Comparison of ENCODE assay signal across 2 cellular contexts in the genomic region with DNA sequence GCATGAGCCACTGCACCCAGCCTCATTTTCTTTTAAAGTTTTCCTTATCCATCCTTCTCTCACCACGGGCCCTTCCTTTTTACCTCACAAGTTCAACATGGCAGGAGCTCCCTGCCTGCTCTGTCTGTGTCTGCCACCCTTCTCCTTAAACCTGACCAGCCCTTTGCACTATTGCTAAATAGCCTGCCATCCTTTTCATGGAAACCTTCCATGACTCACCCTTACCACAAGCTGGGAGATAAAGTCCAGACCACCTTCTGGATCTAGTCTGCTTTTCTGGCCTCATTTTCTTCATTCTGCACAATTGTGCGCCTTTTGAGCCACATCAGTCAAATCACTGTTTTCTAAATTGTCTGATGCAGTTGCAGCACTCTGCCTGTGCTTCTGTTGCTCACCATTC.
TF ChIP-seq lines count a peak whose summit lies in the region.

No MANE protein-coding gene starts in this region.

TF ChIP-seq in HepG2, 621 proteins besides CTCF, POLR2A, EP300 and RAD21 (continued from another document and continues in another):
- peak; percentile 57; the same call in 1 of the 2 replicates for TF ChIP-seq BCL6 (CRISPR knock-in tag; IDR thresholded peaks at IDR 0.05)
- TF ChIP-seq, protein P1, sequence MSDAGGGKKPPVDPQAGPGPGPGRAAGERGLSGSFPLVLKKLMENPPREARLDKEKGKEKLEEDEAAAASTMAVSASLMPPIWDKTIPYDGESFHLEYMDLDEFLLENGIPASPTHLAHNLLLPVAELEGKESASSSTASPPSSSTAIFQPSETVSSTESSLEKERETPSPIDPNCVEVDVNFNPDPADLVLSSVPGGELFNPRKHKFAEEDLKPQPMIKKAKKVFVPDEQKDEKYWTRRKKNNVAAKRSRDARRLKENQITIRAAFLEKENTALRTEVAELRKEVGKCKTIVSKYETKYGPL (CRISPR knock-in tag; IDR thresholded peaks at IDR 0.05): no peak
- no peak for TF ChIP-seq ZEB1 (IDR thresholded peaks at IDR 0.05; ENCODE audit: insufficient replicate concordance, low read depth)
- TF ChIP-seq, protein P2, sequence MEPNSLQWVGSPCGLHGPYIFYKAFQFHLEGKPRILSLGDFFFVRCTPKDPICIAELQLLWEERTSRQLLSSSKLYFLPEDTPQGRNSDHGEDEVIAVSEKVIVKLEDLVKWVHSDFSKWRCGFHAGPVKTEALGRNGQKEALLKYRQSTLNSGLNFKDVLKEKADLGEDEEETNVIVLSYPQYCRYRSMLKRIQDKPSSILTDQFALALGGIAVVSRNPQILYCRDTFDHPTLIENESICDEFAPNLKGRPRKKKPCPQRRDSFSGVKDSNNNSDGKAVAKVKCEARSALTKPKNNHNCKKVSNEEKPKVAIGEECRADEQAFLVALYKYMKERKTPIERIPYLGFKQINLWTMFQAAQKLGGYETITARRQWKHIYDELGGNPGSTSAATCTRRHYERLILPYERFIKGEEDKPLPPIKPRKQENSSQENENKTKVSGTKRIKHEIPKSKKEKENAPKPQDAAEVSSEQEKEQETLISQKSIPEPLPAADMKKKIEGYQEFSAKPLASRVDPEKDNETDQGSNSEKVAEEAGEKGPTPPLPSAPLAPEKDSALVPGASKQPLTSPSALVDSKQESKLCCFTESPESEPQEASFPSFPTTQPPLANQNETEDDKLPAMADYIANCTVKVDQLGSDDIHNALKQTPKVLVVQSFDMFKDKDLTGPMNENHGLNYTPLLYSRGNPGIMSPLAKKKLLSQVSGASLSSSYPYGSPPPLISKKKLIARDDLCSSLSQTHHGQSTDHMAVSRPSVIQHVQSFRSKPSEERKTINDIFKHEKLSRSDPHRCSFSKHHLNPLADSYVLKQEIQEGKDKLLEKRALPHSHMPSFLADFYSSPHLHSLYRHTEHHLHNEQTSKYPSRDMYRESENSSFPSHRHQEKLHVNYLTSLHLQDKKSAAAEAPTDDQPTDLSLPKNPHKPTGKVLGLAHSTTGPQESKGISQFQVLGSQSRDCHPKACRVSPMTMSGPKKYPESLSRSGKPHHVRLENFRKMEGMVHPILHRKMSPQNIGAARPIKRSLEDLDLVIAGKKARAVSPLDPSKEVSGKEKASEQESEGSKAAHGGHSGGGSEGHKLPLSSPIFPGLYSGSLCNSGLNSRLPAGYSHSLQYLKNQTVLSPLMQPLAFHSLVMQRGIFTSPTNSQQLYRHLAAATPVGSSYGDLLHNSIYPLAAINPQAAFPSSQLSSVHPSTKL (CRISPR knock-in tag; IDR thresholded peaks at IDR 0.05): peak; percentile 67
- no peak for TF ChIP-seq KMT2B (CRISPR knock-in tag; IDR thresholded peaks at IDR 0.05)
- 0 out of 2 replicates have a peak, but pooled peaks have one; percentile 42 for TF ChIP-seq KAT8 (CRISPR knock-in tag; IDR thresholded peaks at IDR 0.05)
- no peak for TF ChIP-seq ESRRA (CRISPR knock-in tag; IDR thresholded peaks at IDR 0.05; ENCODE audit: low read depth)
- peak; percentile 30; the same call in 1 of the 2 replicates for TF ChIP-seq FOXA3 (CRISPR knock-in tag; IDR thresholded peaks at IDR 0.05)
- 0 out of 2 replicates have a peak, but pooled peaks have one; percentile 49 for TF ChIP-seq JUND (CRISPR knock-in tag; IDR thresholded peaks at IDR 0.05)
- peak; percentile 40; the same call in 1 of the 2 replicates for TF ChIP-seq SAP130 (CRISPR knock-in tag; IDR thresholded peaks at IDR 0.05; ENCODE audit: low read depth)
- TF ChIP-seq KLF16 (CRISPR knock-in tag; IDR thresholded peaks at IDR 0.05): 0 out of 4 replicates have a peak, but pooled peaks of 1 of the 2 experiments have one; percentile 29
- TF ChIP-seq, protein P3, sequence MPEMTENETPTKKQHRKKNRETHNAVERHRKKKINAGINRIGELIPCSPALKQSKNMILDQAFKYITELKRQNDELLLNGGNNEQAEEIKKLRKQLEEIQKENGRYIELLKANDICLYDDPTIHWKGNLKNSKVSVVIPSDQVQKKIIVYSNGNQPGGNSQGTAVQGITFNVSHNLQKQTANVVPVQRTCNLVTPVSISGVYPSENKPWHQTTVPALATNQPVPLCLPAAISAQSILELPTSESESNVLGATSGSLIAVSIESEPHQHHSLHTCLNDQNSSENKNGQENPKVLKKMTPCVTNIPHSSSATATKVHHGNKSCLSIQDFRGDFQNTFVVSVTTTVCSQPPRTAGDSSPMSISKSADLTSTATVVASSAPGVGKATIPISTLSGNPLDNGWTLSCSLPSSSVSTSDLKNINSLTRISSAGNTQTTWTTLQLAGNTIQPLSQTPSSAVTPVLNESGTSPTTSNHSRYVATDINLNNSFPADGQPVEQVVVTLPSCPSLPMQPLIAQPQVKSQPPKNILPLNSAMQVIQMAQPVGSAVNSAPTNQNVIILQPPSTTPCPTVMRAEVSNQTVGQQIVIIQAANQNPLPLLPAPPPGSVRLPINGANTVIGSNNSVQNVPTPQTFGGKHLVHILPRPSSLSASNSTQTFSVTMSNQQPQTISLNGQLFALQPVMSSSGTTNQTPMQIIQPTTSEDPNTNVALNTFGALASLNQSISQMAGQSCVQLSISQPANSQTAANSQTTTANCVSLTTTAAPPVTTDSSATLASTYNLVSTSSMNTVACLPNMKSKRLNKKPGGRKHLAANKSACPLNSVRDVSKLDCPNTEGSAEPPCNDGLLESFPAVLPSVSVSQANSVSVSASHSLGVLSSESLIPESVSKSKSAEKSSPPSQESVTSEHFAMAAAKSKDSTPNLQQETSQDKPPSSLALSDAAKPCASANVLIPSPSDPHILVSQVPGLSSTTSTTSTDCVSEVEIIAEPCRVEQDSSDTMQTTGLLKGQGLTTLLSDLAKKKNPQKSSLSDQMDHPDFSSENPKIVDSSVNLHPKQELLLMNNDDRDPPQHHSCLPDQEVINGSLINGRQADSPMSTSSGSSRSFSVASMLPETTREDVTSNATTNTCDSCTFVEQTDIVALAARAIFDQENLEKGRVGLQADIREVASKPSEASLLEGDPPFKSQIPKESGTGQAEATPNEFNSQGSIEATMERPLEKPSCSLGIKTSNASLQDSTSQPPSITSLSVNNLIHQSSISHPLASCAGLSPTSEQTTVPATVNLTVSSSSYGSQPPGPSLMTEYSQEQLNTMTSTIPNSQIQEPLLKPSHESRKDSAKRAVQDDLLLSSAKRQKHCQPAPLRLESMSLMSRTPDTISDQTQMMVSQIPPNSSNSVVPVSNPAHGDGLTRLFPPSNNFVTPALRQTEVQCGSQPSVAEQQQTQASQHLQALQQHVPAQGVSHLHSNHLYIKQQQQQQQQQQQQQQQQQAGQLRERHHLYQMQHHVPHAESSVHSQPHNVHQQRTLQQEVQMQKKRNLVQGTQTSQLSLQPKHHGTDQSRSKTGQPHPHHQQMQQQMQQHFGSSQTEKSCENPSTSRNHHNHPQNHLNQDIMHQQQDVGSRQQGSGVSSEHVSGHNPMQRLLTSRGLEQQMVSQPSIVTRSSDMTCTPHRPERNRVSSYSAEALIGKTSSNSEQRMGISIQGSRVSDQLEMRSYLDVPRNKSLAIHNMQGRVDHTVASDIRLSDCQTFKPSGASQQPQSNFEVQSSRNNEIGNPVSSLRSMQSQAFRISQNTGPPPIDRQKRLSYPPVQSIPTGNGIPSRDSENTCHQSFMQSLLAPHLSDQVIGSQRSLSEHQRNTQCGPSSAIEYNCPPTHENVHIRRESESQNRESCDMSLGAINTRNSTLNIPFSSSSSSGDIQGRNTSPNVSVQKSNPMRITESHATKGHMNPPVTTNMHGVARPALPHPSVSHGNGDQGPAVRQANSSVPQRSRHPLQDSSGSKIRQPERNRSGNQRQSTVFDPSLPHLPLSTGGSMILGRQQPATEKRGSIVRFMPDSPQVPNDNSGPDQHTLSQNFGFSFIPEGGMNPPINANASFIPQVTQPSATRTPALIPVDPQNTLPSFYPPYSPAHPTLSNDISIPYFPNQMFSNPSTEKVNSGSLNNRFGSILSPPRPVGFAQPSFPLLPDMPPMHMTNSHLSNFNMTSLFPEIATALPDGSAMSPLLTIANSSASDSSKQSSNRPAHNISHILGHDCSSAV (CRISPR knock-in tag; IDR thresholded peaks at IDR 0.05; ENCODE audit: borderline replicate concordance): no peak

TF ChIP-seq in HEK293T, 16 proteins besides CTCF, POLR2A, EP300 and RAD21 (continued from another document):
- TF ChIP-seq, protein P4, sequence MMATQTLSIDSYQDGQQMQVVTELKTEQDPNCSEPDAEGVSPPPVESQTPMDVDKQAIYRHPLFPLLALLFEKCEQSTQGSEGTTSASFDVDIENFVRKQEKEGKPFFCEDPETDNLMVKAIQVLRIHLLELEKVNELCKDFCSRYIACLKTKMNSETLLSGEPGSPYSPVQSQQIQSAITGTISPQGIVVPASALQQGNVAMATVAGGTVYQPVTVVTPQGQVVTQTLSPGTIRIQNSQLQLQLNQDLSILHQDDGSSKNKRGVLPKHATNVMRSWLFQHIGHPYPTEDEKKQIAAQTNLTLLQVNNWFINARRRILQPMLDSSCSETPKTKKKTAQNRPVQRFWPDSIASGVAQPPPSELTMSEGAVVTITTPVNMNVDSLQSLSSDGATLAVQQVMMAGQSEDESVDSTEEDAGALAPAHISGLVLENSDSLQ (IDR thresholded peaks at IDR 0.05): no peak
TF ChIP-seq in HEK293T: peak in this region for 0.
